1 cellular context compared by ENCODE assay signal in the genomic region with DNA sequence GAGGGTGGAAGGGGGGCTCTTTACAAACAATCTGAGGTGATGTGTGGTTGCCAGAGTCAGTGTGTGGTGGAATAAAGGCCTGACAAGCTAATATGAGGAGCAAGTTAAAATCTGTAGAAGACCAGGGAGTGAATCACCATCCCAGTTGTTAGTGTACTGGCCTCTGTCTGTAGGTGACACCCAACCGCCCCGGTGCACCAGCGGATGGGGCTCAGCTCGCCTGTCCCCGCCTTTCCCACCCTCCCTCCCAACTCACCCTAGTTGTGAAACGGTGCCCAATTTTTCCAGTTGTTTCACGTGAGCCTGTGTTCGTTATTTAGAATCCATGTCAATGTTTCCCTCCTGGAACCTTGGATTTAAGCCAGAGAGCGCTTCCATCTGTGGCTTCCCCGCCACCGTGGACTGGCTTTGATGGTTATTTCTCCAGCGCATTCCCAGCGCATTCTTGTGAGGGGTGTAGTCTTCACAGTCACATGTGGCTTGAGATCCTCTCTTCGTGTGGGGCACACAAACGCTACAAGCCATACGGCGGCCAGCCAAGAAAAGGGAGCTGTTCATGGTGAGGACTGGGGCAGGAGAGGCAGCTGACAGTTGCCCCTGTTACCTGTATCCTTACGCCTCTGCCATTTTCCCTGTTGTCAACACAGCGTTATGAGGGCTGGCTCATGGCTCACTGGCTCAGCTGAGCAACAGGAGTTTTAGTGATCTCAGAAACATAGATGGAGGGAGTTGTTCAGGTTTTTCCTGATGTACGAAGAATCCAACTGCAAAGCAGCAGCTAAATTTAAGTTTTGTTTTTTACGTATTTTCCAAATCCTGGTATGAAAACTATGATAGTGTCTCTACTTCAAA.
TF ChIP-seq lines count a peak whose summit lies in the region.

No MANE protein-coding gene starts in this region.

TF ChIP-seq in K562, 482 proteins besides CTCF, POLR2A, EP300 and RAD21 (continued from another document and continues in another):
- TF ChIP-seq TSHZ1 (CRISPR knock-in tag; IDR thresholded peaks at IDR 0.05) (no peak), DIDO1 (tag; IDR thresholded peaks at IDR 0.05; ENCODE audit: low read depth) (no peak), FOXJ3 (CRISPR knock-in tag; IDR thresholded peaks at IDR 0.05) (no peak), SRF (CRISPR knock-in tag; IDR thresholded peaks at IDR 0.05) (no peak), SP1 (CRISPR knock-in tag; IDR thresholded peaks at IDR 0.05) (peak; percentile 54; the same call in 1 of the 2 replicates), ZBED1 (IDR thresholded peaks at IDR 0.05) (0 out of 2 replicates have a peak, but pooled peaks have one; percentile 56), NRF1 (conservative IDR thresholded peaks at IDR 0.05 in 1 of 2, IDR thresholded peaks at IDR 0.05 in 1 of 2) (peak; percentile 43 to 47; a peak in 2 of 4 replicates), ZNF766 (CRISPR knock-in tag; conservative IDR thresholded peaks at IDR 0.05) (peak; percentile 69; the same call in 1 of the 2 replicates), HNRNPH1 (optimal IDR thresholded peaks at IDR 0.05; ENCODE audit: low read depth, low read length) (no peak), CEBPG (CRISPR knock-in tag; IDR thresholded peaks at IDR 0.05) (no peak), CEBPG (tag; conservative IDR thresholded peaks at IDR 0.05 in 1 of 2, IDR thresholded peaks at IDR 0.05 in 1 of 2) (no peak), SETDB1 (IDR thresholded peaks at IDR 0.05; ENCODE audit: low read length) (no peak), CCNT2 (IDR thresholded peaks at IDR 0.05; ENCODE audit: borderline replicate concordance, extremely low read depth, insufficient read length, low read depth, low read length) (no peak), TBP (optimal IDR thresholded peaks at IDR 0.05; ENCODE audit: low read depth, low read length) (no peak), ZBTB9 (CRISPR knock-in tag; IDR thresholded peaks at IDR 0.05) (0 out of 2 replicates have a peak, but pooled peaks have one; percentile 56), CBFA2T2 (conservative IDR thresholded peaks at IDR 0.05) (no peak), RB1 (IDR thresholded peaks at IDR 0.05; ENCODE audit: low read depth) (no peak), MEF2D (tag; conservative IDR thresholded peaks at IDR 0.05; ENCODE audit: low read depth) (peak; percentile 66; the same call in 1 of the 2 replicates), RFX7 (CRISPR knock-in tag; IDR thresholded peaks at IDR 0.05) (no peak), POLR2AphosphoS2 (IDR thresholded peaks at IDR 0.05; ENCODE audit: low read length) (no peak), ETS2 (tag; IDR thresholded peaks at IDR 0.05; ENCODE audit: borderline replicate concordance, poor library complexity, severe bottlenecking) (no peak)
- TF ChIP-seq, protein P1, sequence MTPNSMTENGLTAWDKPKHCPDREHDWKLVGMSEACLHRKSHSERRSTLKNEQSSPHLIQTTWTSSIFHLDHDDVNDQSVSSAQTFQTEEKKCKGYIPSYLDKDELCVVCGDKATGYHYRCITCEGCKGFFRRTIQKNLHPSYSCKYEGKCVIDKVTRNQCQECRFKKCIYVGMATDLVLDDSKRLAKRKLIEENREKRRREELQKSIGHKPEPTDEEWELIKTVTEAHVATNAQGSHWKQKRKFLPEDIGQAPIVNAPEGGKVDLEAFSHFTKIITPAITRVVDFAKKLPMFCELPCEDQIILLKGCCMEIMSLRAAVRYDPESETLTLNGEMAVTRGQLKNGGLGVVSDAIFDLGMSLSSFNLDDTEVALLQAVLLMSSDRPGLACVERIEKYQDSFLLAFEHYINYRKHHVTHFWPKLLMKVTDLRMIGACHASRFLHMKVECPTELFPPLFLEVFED (CRISPR knock-in tag; conservative IDR thresholded peaks at IDR 0.05) = no peak
- TF ChIP-seq, protein P2, sequence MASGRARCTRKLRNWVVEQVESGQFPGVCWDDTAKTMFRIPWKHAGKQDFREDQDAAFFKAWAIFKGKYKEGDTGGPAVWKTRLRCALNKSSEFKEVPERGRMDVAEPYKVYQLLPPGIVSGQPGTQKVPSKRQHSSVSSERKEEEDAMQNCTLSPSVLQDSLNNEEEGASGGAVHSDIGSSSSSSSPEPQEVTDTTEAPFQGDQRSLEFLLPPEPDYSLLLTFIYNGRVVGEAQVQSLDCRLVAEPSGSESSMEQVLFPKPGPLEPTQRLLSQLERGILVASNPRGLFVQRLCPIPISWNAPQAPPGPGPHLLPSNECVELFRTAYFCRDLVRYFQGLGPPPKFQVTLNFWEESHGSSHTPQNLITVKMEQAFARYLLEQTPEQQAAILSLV (tag; IDR thresholded peaks at IDR 0.05) = no peak
- TF ChIP-seq, protein P3, sequence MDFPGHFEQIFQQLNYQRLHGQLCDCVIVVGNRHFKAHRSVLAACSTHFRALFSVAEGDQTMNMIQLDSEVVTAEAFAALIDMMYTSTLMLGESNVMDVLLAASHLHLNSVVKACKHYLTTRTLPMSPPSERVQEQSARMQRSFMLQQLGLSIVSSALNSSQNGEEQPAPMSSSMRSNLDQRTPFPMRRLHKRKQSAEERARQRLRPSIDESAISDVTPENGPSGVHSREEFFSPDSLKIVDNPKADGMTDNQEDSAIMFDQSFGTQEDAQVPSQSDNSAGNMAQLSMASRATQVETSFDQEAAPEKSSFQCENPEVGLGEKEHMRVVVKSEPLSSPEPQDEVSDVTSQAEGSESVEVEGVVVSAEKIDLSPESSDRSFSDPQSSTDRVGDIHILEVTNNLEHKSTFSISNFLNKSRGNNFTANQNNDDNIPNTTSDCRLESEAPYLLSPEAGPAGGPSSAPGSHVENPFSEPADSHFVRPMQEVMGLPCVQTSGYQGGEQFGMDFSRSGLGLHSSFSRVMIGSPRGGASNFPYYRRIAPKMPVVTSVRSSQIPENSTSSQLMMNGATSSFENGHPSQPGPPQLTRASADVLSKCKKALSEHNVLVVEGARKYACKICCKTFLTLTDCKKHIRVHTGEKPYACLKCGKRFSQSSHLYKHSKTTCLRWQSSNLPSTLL (IDR thresholded peaks at IDR 0.05) = no peak
- TF ChIP-seq, protein P4, sequence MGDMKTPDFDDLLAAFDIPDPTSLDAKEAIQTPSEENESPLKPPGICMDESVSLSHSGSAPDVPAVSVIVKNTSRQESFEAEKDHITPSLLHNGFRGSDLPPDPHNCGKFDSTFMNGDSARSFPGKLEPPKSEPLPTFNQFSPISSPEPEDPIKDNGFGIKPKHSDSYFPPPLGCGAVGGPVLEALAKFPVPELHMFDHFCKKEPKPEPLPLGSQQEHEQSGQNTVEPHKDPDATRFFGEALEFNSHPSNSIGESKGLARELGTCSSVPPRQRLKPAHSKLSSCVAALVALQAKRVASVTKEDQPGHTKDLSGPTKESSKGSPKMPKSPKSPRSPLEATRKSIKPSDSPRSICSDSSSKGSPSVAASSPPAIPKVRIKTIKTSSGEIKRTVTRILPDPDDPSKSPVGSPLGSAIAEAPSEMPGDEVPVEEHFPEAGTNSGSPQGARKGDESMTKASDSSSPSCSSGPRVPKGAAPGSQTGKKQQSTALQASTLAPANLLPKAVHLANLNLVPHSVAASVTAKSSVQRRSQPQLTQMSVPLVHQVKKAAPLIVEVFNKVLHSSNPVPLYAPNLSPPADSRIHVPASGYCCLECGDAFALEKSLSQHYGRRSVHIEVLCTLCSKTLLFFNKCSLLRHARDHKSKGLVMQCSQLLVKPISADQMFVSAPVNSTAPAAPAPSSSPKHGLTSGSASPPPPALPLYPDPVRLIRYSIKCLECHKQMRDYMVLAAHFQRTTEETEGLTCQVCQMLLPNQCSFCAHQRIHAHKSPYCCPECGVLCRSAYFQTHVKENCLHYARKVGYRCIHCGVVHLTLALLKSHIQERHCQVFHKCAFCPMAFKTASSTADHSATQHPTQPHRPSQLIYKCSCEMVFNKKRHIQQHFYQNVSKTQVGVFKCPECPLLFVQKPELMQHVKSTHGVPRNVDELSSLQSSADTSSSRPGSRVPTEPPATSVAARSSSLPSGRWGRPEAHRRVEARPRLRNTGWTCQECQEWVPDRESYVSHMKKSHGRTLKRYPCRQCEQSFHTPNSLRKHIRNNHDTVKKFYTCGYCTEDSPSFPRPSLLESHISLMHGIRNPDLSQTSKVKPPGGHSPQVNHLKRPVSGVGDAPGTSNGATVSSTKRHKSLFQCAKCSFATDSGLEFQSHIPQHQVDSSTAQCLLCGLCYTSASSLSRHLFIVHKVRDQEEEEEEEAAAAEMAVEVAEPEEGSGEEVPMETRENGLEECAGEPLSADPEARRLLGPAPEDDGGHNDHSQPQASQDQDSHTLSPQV (IDR thresholded peaks at IDR 0.05) = peak; percentile 98
